Comparison of ENCODE assay signal across 21 cellular contexts in the genomic region with DNA sequence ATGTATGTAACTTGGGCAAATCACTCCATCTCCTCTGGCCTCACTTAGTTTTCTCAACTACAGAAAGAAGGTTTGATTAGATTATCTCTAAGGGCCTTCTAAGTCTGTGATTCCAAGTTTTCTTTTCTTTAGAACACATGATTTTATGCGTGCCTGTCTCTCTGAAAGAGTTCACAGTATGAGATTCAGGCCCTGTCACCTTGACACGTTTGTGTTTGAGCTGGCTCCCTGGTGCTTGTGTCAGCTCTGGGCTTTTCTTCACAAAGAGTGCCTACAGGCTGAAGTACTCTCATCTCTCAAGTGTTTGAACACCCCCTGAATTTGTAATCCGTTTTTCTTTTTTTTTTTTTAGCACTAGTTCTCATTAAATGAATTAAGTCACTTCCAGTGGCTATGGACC.
"Had no signal": no experiment of that assay in that cellular context is flagged by ENCODE, and none has a peak within 500 bp of the region (broad histone marks: within the 10 kb centered on the region; RNA-seq: fewer than 3 reads in every experiment).

No MANE protein-coding gene starts in this region.

- H3K27ac ChIP-seq: adrenal gland, esophagus squamous epithelium, heart right ventricle, ovary, psoas muscle, tibial nerve, vagina had no signal

- ATAC-seq: activated CD4-positive, alpha-beta T cell treated with anti-CD3 and anti-CD28 coated beads for 36 hours; activated naive CD4-positive, alpha-beta T cell treated with anti-CD3 and anti-CD28 coated beads, Interleukin-2, amount 50 U/mL, for 72 hours; heart right ventricle; left ventricle myocardium superior; psoas muscle; right cardiac atrium; stimulated activated naive CD8-positive, alpha-beta T cell treated with anti-CD3 and anti-CD28 coated beads, Interleukin-15, Interleukin-2, amounts not matched to agents 100 U/mL and 50 U/mL, for 24 hours; WTC11 had no signal

- H3K36me3 ChIP-seq: adrenal gland, esophagus squamous epithelium, heart right ventricle, ovary, tibial nerve, vagina had no signal

- DNase-seq: activated CD4-positive, alpha-beta memory T cell treated with anti-CD3 and anti-CD28 coated beads for 36 hours; activated CD4-positive, alpha-beta T cell treated with anti-CD3 and anti-CD28 coated beads for 36 hours; activated gamma-delta T cell treated with Interleukin-2 at 50 U/mL for 16 hours; activated T-cell treated with anti-CD3 and anti-CD28 coated beads for 4 hours; adrenal gland; cerebellar nuclear complex; cortex of kidney; effector memory CD4-positive, alpha-beta T cell; esophagus squamous epithelium; heart right ventricle; kidney glomerular epithelial cell; left ventricle myocardium superior; ovary; psoas muscle; right cardiac atrium; stimulated activated naive CD8-positive, alpha-beta T cell treated with anti-CD3 and anti-CD28 coated beads, Interleukin-15, Interleukin-2, amounts not matched to agents 100 U/mL and 50 U/mL, for 24 hours; substantia nigra had no signal

- H3K9me3 ChIP-seq: esophagus squamous epithelium, ovary, psoas muscle, tibial nerve, vagina had no signal

- H3K27me3 ChIP-seq: adrenal gland, esophagus squamous epithelium, ovary, tibial nerve, vagina had no signal

- H3K4me1 ChIP-seq: adrenal gland, esophagus squamous epithelium, heart right ventricle, psoas muscle, tibial nerve, vagina had no signal

- H3K4me3 ChIP-seq: adrenal gland, esophagus squamous epithelium, heart right ventricle, ovary, psoas muscle, tibial nerve, vagina had no signal
